ENCODE assay signal across 11 cellular contexts in the genomic region with DNA sequence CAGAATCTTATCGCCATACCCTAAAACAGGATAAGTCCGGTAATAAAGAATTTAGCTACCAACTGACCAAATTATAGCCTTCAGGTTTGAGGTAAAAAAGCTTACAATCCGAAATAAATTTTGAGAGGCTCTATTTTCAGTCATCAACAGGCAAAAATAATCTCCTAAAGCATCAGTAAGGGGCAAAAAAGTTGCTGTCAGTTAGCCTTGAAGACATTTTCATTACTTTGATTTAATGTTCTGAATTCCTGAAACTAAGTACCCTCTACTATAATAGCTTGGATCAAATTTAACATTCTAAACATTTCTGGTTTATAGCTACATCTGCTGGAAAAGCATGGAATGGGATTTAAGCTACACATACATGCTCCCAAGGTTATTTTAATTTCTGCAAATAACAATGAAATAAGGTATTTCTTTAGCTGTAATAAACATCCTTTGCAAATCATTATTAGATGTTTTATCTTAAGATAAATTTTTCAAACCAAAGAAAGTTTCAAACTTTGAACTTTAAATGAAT.
A peak's percentile ranks its signal among the peaks of the same experiment; 100 is the strongest.
DNase-seq lines count a peak whose midpoint lies in the region; ATAC-seq and TF ChIP-seq lines count a peak whose summit lies in the region.
"Had no signal": no experiment of that assay in that cellular context is flagged by ENCODE, and none has a peak within 500 bp of the region (broad histone marks: within the 10 kb centered on the region; RNA-seq: fewer than 3 reads in every experiment).

No MANE protein-coding gene starts in this region.

- H3K27ac ChIP-seq in heart right ventricle (no peak overlapping the region), right cardiac atrium (ENCODE audit: low read length) (no peak overlapping the region), uterus (no peak overlapping the region)
- H3K27ac ChIP-seq: HL-60 had no signal

- WGBS in heart right ventricle, 2 donors = 90 to 93% methylated on average over 3 of the region's 3 CpGs
- 89% methylated on average over 3 of the region's 3 CpGs for WGBS in right cardiac atrium

- H3K4me1 ChIP-seq in heart right ventricle (peaks cover 0 to 8% (median 0%) of the 10 kb centered on the region in 9 donors), right cardiac atrium (ENCODE audit: control insufficient read depth, insufficient read depth, low read length) (peaks cover 2% of the 10 kb centered on the region), uterus (no peaks in the 10 kb centered on the region)

- H3K9me3 ChIP-seq in heart right ventricle = no peaks in the 10 kb centered on the region
- no peaks in the 10 kb centered on the region for H3K9me3 ChIP-seq in right cardiac atrium (ENCODE audit: control insufficient read depth, low read length)
- no peaks in the 10 kb centered on the region for H3K9me3 ChIP-seq in uterus

- DNase-seq in heart right ventricle = no peak
- DNase-seq in right cardiac atrium = no peak
- DNase-seq in amniotic epithelial cell (ENCODE audit: low read depth) = peak; percentile 26
- peak; percentile 34 for DNase-seq in glomerular visceral epithelial cell (ENCODE audit: extremely low spot score)
- no peak for DNase-seq in uterus
- no peak for DNase-seq in RPMI8226
- no peak for DNase-seq in activated CD4-positive, CD25-positive, alpha-beta regulatory T cell (lab: John Stamatoyannopoulos, UW)
- no peak for DNase-seq in activated naive CD4-positive, alpha-beta T cell treated with Interleukin-2 at 50 U/mL for 16 hours
- DNase-seq: CD8-positive, alpha-beta T cell had no signal

- ATAC-seq in heart right ventricle (no peak), right cardiac atrium (no peak)
- ATAC-seq: CD8-positive, alpha-beta T cell; natural killer cell treated with Interleukin-12 subunit alpha and Interleukin-12 subunit beta and Interleukin-15 and Interleukin-18, amount 100 ng/mL, for 72 hours had no signal

- intact Hi-C loops in heart right ventricle (cut with DNase I) (loop anchor here in 5 of 10 donors (5.0 to 10.0 kb wide), 2 partner anchors 1132 to 1134 kb away; no protein-coding TSS in a partner anchor), right cardiac atrium (cut with DNase I) (loop anchor here (5.0 to 10.0 kb wide), 2 partner anchors 1132 to 1134 kb away; no protein-coding TSS in a partner anchor), uterus (cut with DNase I; ENCODE audit: low total_unique reads) (no loop called here)

- TF ChIP-seq POLR2A in uterus (IDR thresholded peaks at IDR 0.05) = no peak

- H3K36me3 ChIP-seq in heart right ventricle = no peaks in the 10 kb centered on the region
- no peaks in the 10 kb centered on the region for H3K36me3 ChIP-seq in uterus

- peak in 7 of 9 donors; percentile 28 to 50 (median 41) for TF ChIP-seq CTCF in heart right ventricle (IDR thresholded peaks at IDR 0.05)
- peak in 3 of 4 experiments; percentile 39 to 51 (median 44) for TF ChIP-seq CTCF in uterus (IDR thresholded peaks at IDR 0.05)

- no peaks in the 10 kb centered on the region for H3K27me3 ChIP-seq in heart right ventricle
- H3K27me3 ChIP-seq in right cardiac atrium (ENCODE audit: control insufficient read depth, insufficient read depth) = no peaks in the 10 kb centered on the region
- H3K27me3 ChIP-seq in uterus = no peaks in the 10 kb centered on the region

- no peak overlapping the region for H3K4me3 ChIP-seq in heart right ventricle
- H3K4me3 ChIP-seq in right cardiac atrium (ENCODE audit: low read length) = no peak overlapping the region
- H3K4me3 ChIP-seq in uterus = no peak overlapping the region

Comparison
In these comparisons a context has a peak if more than half of its experiments do, and no peak if none do; other contexts are left out.
1. DNase-seq: peak in amniotic epithelial cell (single experiment) and glomerular visceral epithelial cell (single experiment); none in heart right ventricle (0 of 2), right cardiac atrium (0 of 3), uterus (0 of 2), RPMI8226 (single experiment), activated CD4-positive, CD25-positive, alpha-beta regulatory T cell (0 of 4) and activated naive CD4-positive, alpha-beta T cell treated with Interleukin-2 at 50 U/mL for 16 hours (single experiment).